ENCODE assay signal across 17 cellular contexts in the genomic region with DNA sequence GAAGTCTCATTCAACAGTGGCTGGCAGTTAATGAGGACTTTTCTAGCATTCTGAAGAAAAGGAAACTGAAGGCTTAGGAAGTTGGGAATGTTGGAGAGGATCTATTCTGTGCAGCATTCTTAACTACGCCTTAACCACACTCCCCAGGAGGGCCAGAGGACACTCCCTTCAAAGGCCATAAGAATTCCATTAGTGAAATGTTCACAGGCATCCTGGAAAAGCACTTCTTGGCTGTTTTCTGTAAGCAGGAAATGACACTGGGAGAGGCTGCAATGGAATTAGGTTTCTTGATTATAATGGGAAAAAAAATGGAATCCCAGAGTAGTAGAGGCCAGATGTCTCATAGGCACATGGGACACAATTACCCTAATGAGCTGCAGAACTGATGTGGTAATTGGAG.
DNase-seq lines count a peak whose midpoint lies in the region; ATAC-seq and TF ChIP-seq lines count a peak whose summit lies in the region.
"Had no signal": no experiment of that assay in that cellular context is flagged by ENCODE, and none has a peak within 500 bp of the region (broad histone marks: within the 10 kb centered on the region; RNA-seq: fewer than 3 reads in every experiment).

No MANE protein-coding gene starts in this region.

- no peaks in the 10 kb centered on the region for H3K36me3 Mint-ChIP-seq in activated T-helper 2 cell treated with anti-CD3 and anti-CD28 coated beads, Interferon-gamma antibody, Interleukin-2, Interleukin-4, amounts not matched to agents 10 μg/mL and 5 μg/mL and 100 μg/mL, durations not matched to agents 14 hours and 24 hours and 36 hours (ENCODE audit: low read depth)
- peaks cover 5% of the 10 kb centered on the region for H3K36me3 Mint-ChIP-seq in natural killer cell treated with Interleukin-12 subunit alpha and Interleukin-12 subunit beta and Interleukin-15 and Interleukin-18, amount 100 ng/mL, for 72 hours

- H3K4me1 Mint-ChIP-seq in activated T-helper 2 cell treated with anti-CD3 and anti-CD28 coated beads, Interferon-gamma antibody, Interleukin-2, Interleukin-4, amounts not matched to agents 10 μg/mL and 5 μg/mL and 100 μg/mL, durations not matched to agents 14 hours and 24 hours and 36 hours (ENCODE audit: low read depth), result peaks cover 8% of the 10 kb centered on the region
- no peaks in the 10 kb centered on the region for H3K4me1 Mint-ChIP-seq in natural killer cell treated with Interleukin-12 subunit alpha and Interleukin-12 subunit beta and Interleukin-15 and Interleukin-18, amount 100 ng/mL, for 72 hours (ENCODE audit: low read depth in 2 of 2)
- H3K4me1 Mint-ChIP-seq: nephron progenitor cell had no signal

- H3K4me3 ChIP-seq in SK-N-SH (ENCODE audit: low read depth in 2 of 2, low read length in 1 of 2) (no peak overlapping the region), SK-N-MC (no peak overlapping the region), suprapubic skin (no peak overlapping the region)
- H3K4me3 ChIP-seq: dorsolateral prefrontal cortex, thyroid gland had no signal

- no peak for TF ChIP-seq RAD21 in SK-N-SH (IDR thresholded peaks at IDR 0.05; ENCODE audit: low read length)

- 0 out of 2 replicates have a peak overlapping the region, but pooled peaks have one; percentile 21 for H2AFZ ChIP-seq in SK-N-SH (ENCODE audit: low read depth)

- H3K79me2 ChIP-seq in SK-N-SH (ENCODE audit: insufficient read depth), result no peaks in the 10 kb centered on the region

- H3K36me3 ChIP-seq in SK-N-SH (replicated peaks in 1 of 2; ENCODE audit: control insufficient read depth in 1 of 2, insufficient read depth in 2 of 2, low read length in 1 of 2), result no peaks in the 10 kb centered on the region
- H3K36me3 ChIP-seq in SK-N-MC (ENCODE audit: insufficient read depth, low read length), result no peaks in the 10 kb centered on the region
- no peaks in the 10 kb centered on the region for H3K36me3 ChIP-seq in suprapubic skin
- H3K36me3 ChIP-seq: thyroid gland had no signal

- no peak for TF ChIP-seq POLR2A in suprapubic skin (IDR thresholded peaks at IDR 0.05)

- TF ChIP-seq CTCF in SK-N-SH (IDR thresholded peaks at IDR 0.05) (no peak), suprapubic skin (IDR thresholded peaks at IDR 0.05) (no peak)

- CTCF ChIA-PET in SK-N-SH (lab: Yijun Ruan, JAX), result interaction anchor here (1.7 kb wide), 1 partner anchor 30 kb away, joined by 4 read pairs; no protein-coding TSS in a partner anchor

- ATAC-seq in SK-N-SH treated with all-trans-retinoic acid at 6 μM for 48 hours (no peak; the same call in 1 of the 3 replicates), HG02981 (IDR thresholded peaks at IDR 0.05; ENCODE audit: unreplicated experiment) (no peak)
- ATAC-seq in natural killer cell treated with Interleukin-12 subunit alpha and Interleukin-12 subunit beta and Interleukin-15 and Interleukin-18, amount 100 ng/mL, for 72 hours, result no peak
- ATAC-seq: activated naive CD4-positive, alpha-beta T cell treated with anti-CD3 and anti-CD28 coated beads, Interleukin-2, amount 50 U/mL, for 72 hours; foreskin keratinocyte had no signal

- no peaks in the 10 kb centered on the region for H3K9me2 ChIP-seq in SK-N-SH

- H3K9ac ChIP-seq in SK-N-SH (no peak overlapping the region), SK-N-MC (ENCODE audit: insufficient read length) (no peak overlapping the region)

- POLR2A ChIA-PET in SK-N-SH (lab: Yijun Ruan, JAX), result no interaction called here

- H3K9me3 ChIP-seq in SK-N-SH, result no peaks in the 10 kb centered on the region
- H3K9me3 ChIP-seq in SK-N-MC (ENCODE audit: low read depth, low read length), result no peaks in the 10 kb centered on the region
- no peaks in the 10 kb centered on the region for H3K9me3 ChIP-seq in suprapubic skin
- H3K9me3 ChIP-seq: thyroid gland had no signal

- H3K4me3 Mint-ChIP-seq in activated T-helper 2 cell treated with anti-CD3 and anti-CD28 coated beads, Interferon-gamma antibody, Interleukin-2, Interleukin-4, amounts not matched to agents 10 μg/mL and 5 μg/mL and 100 μg/mL, durations not matched to agents 14 hours and 24 hours and 36 hours (ENCODE audit: low read depth), result no peak overlapping the region
- H3K4me3 Mint-ChIP-seq in natural killer cell treated with Interleukin-12 subunit alpha and Interleukin-12 subunit beta and Interleukin-15 and Interleukin-18, amount 100 ng/mL, for 72 hours, result no peak overlapping the region
- H3K4me3 Mint-ChIP-seq: nephron progenitor cell had no signal

- 55% methylated on average over 1 of the region's 1 CpG for WGBS in SK-N-SH (ENCODE audit: low lambda C conversion rate)
- WGBS in suprapubic skin, result 29% methylated on average over 1 of the region's 1 CpG

- no peak overlapping the region for H3K27ac Mint-ChIP-seq in activated T-helper 2 cell treated with anti-CD3 and anti-CD28 coated beads, Interferon-gamma antibody, Interleukin-2, Interleukin-4, amounts not matched to agents 10 μg/mL and 5 μg/mL and 100 μg/mL, durations not matched to agents 14 hours and 24 hours and 36 hours
- H3K27ac Mint-ChIP-seq in natural killer cell treated with Interleukin-12 subunit alpha and Interleukin-12 subunit beta and Interleukin-15 and Interleukin-18, amount 100 ng/mL, for 72 hours, result no peak overlapping the region
- H3K27ac Mint-ChIP-seq: activated naive CD4-positive, alpha-beta T cell treated with anti-CD3 and anti-CD28 coated beads, Interleukin-2, amount 50 U/mL, for 72 hours; nephron progenitor cell had no signal

- no peak overlapping the region for H3K27ac ChIP-seq in SK-N-SH (ENCODE audit: low read depth in 2 of 2, low read length in 1 of 2)
- no peak overlapping the region for H3K27ac ChIP-seq in SK-N-MC
- peak overlapping the region; percentile 35 for H3K27ac ChIP-seq in suprapubic skin
- H3K27ac ChIP-seq: 22Rv1, dorsolateral prefrontal cortex, foreskin keratinocyte, thyroid gland had no signal

- no peak for TF ChIP-seq EP300 in SK-N-SH (IDR thresholded peaks at IDR 0.05; ENCODE audit: borderline replicate concordance in 1 of 2, low read depth in 1 of 2, low read length in 1 of 2)
- TF ChIP-seq EP300 in suprapubic skin (IDR thresholded peaks at IDR 0.05), result no peak

- H3K9me3 Mint-ChIP-seq in activated T-helper 2 cell treated with anti-CD3 and anti-CD28 coated beads, Interferon-gamma antibody, Interleukin-2, Interleukin-4, amounts not matched to agents 10 μg/mL and 5 μg/mL and 100 μg/mL, durations not matched to agents 14 hours and 24 hours and 36 hours, result peaks cover 10% of the 10 kb centered on the region
- peaks cover 6% of the 10 kb centered on the region for H3K9me3 Mint-ChIP-seq in natural killer cell treated with Interleukin-12 subunit alpha and Interleukin-12 subunit beta and Interleukin-15 and Interleukin-18, amount 100 ng/mL, for 72 hours

- H4K20me1 ChIP-seq in SK-N-SH (ENCODE audit: insufficient read depth), result no peaks in the 10 kb centered on the region

- H3F3A ChIP-seq in SK-N-SH (replicated peaks; ENCODE audit: insufficient read depth), result no peaks in the 10 kb centered on the region

- intact Hi-C loops in activated T-helper 2 cell treated with anti-CD3 and anti-CD28 coated beads, Interferon-gamma antibody, Interleukin-2, Interleukin-4, amounts not matched to agents 10 μg/mL and 5 μg/mL and 100 μg/mL, durations not matched to agents 14 hours and 24 hours and 36 hours (cut with micrococcal nuclease), result no loop called here

- no peak for DNase-seq in SK-N-SH
- DNase-seq in SK-N-MC (ENCODE audit: low read depth, low spot score), result peak; percentile 18
- peak; percentile 57 for DNase-seq in glomerular visceral epithelial cell (ENCODE audit: extremely low spot score)
- no peak for DNase-seq in suprapubic skin (ENCODE audit: low spot score in 2 of 2)
- no peak for DNase-seq in activated T-helper 2 cell treated with anti-CD3 and anti-CD28 coated beads, Interferon-gamma antibody, Interleukin-2, Interleukin-4, amounts not matched to agents 10 μg/mL and 5 μg/mL and 100 μg/mL, durations not matched to agents 14 hours and 24 hours and 36 hours (ENCODE audit: low spot score)
- DNase-seq in natural killer cell treated with Interleukin-12 subunit alpha and Interleukin-12 subunit beta and Interleukin-15 and Interleukin-18, amount 100 ng/mL, for 72 hours (ENCODE audit: low spot score), result no peak
- DNase-seq: DMS 273 treated with DMSO at 0.1 percent for 48 hours, dorsolateral prefrontal cortex, foreskin keratinocyte, NCI-H1105, NCI-H510A treated with DMSO at 0.1 percent for 48 hours, nephron progenitor cell, thyroid gland had no signal

- no peak overlapping the region for H3K4me2 ChIP-seq in SK-N-SH

- no peaks in the 10 kb centered on the region for H3K27me3 ChIP-seq in SK-N-SH (ENCODE audit: insufficient read depth)
- no peaks in the 10 kb centered on the region for H3K27me3 ChIP-seq in suprapubic skin
- H3K27me3 ChIP-seq: dorsolateral prefrontal cortex, foreskin keratinocyte, thyroid gland had no signal

- no peaks in the 10 kb centered on the region for H3K27me3 Mint-ChIP-seq in activated T-helper 2 cell treated with anti-CD3 and anti-CD28 coated beads, Interferon-gamma antibody, Interleukin-2, Interleukin-4, amounts not matched to agents 10 μg/mL and 5 μg/mL and 100 μg/mL, durations not matched to agents 14 hours and 24 hours and 36 hours (ENCODE audit: low read depth)
- peaks cover 0 to 3% of the 10 kb centered on the region in 2 donors for H3K27me3 Mint-ChIP-seq in natural killer cell treated with Interleukin-12 subunit alpha and Interleukin-12 subunit beta and Interleukin-15 and Interleukin-18, amount 100 ng/mL, for 72 hours

- H3K4me1 ChIP-seq in SK-N-SH (ENCODE audit: control insufficient read depth in 1 of 2, insufficient read depth in 2 of 2, low read depth in 1 of 2, low read length in 1 of 2), result no peaks in the 10 kb centered on the region
- H3K4me1 ChIP-seq in suprapubic skin, result peaks cover 3% of the 10 kb centered on the region
- H3K4me1 ChIP-seq: foreskin keratinocyte, thyroid gland had no signal

TF ChIP-seq in SK-N-SH, 30 proteins besides CTCF, POLR2A, EP300 and RAD21 (continues in another document):
- TF ChIP-seq SMC3 (IDR thresholded peaks at IDR 0.05; ENCODE audit: low read depth, low read length), result no peak
- no peak for TF ChIP-seq GABPA (IDR thresholded peaks at IDR 0.05; ENCODE audit: low read depth)

TF ChIP-seq in SK-N-SH treated with all-trans-retinoic acid at 6 μM for 48 hours, 23 proteins besides CTCF, POLR2A, EP300 and RAD21 (continues in another document):
- TF ChIP-seq RARB (CRISPR knock-in tag; IDR thresholded peaks at IDR 0.05) (no peak), ZFP30 (CRISPR knock-in tag; IDR thresholded peaks at IDR 0.05) (no peak), ZFP3 (CRISPR knock-in tag; IDR thresholded peaks at IDR 0.05) (no peak)

Comparison
In these comparisons a context has a peak if more than half of its experiments do, and no peak if none do; other contexts are left out.
1. DNase-seq: peak in SK-N-MC (single experiment) and glomerular visceral epithelial cell (single experiment); none in SK-N-SH (single experiment), suprapubic skin (0 of 2), activated T-helper 2 cell treated with anti-CD3 and anti-CD28 coated beads, Interferon-gamma antibody, Interleukin-2, Interleukin-4, amounts not matched to agents 10 μg/mL and 5 μg/mL and 100 μg/mL, durations not matched to agents 14 hours and 24 hours and 36 hours (single experiment) and natural killer cell treated with Interleukin-12 subunit alpha and Interleukin-12 subunit beta and Interleukin-15 and Interleukin-18, amount 100 ng/mL, for 72 hours (single experiment).